2 cellular contexts compared by ENCODE assay signal in the genomic region with DNA sequence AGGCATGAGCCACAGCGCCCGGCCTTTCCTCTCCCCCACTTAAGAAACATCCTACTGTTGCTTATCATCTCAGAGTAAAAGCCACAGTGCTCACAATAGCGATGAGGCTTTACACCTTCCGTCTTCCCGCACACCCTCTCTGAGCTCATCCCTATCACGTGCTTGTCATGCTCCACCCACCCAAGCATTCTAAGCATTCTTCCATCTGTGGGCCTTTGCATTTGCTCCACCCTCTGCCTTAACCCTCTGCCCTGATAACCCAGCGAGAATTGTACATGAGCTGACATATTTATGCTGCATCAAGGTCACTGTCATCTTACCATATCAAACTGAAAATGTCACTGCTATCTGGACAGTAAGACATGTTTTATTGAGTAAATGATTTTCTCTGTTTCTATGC.
A peak's percentile ranks its signal among the peaks of the same experiment; 100 is the strongest.
TF ChIP-seq lines count a peak whose summit lies in the region.

No MANE protein-coding gene starts in this region.

TF ChIP-seq in GM23338, 12 proteins besides CTCF, POLR2A, EP300 and RAD21:
- TF ChIP-seq, protein P1, sequence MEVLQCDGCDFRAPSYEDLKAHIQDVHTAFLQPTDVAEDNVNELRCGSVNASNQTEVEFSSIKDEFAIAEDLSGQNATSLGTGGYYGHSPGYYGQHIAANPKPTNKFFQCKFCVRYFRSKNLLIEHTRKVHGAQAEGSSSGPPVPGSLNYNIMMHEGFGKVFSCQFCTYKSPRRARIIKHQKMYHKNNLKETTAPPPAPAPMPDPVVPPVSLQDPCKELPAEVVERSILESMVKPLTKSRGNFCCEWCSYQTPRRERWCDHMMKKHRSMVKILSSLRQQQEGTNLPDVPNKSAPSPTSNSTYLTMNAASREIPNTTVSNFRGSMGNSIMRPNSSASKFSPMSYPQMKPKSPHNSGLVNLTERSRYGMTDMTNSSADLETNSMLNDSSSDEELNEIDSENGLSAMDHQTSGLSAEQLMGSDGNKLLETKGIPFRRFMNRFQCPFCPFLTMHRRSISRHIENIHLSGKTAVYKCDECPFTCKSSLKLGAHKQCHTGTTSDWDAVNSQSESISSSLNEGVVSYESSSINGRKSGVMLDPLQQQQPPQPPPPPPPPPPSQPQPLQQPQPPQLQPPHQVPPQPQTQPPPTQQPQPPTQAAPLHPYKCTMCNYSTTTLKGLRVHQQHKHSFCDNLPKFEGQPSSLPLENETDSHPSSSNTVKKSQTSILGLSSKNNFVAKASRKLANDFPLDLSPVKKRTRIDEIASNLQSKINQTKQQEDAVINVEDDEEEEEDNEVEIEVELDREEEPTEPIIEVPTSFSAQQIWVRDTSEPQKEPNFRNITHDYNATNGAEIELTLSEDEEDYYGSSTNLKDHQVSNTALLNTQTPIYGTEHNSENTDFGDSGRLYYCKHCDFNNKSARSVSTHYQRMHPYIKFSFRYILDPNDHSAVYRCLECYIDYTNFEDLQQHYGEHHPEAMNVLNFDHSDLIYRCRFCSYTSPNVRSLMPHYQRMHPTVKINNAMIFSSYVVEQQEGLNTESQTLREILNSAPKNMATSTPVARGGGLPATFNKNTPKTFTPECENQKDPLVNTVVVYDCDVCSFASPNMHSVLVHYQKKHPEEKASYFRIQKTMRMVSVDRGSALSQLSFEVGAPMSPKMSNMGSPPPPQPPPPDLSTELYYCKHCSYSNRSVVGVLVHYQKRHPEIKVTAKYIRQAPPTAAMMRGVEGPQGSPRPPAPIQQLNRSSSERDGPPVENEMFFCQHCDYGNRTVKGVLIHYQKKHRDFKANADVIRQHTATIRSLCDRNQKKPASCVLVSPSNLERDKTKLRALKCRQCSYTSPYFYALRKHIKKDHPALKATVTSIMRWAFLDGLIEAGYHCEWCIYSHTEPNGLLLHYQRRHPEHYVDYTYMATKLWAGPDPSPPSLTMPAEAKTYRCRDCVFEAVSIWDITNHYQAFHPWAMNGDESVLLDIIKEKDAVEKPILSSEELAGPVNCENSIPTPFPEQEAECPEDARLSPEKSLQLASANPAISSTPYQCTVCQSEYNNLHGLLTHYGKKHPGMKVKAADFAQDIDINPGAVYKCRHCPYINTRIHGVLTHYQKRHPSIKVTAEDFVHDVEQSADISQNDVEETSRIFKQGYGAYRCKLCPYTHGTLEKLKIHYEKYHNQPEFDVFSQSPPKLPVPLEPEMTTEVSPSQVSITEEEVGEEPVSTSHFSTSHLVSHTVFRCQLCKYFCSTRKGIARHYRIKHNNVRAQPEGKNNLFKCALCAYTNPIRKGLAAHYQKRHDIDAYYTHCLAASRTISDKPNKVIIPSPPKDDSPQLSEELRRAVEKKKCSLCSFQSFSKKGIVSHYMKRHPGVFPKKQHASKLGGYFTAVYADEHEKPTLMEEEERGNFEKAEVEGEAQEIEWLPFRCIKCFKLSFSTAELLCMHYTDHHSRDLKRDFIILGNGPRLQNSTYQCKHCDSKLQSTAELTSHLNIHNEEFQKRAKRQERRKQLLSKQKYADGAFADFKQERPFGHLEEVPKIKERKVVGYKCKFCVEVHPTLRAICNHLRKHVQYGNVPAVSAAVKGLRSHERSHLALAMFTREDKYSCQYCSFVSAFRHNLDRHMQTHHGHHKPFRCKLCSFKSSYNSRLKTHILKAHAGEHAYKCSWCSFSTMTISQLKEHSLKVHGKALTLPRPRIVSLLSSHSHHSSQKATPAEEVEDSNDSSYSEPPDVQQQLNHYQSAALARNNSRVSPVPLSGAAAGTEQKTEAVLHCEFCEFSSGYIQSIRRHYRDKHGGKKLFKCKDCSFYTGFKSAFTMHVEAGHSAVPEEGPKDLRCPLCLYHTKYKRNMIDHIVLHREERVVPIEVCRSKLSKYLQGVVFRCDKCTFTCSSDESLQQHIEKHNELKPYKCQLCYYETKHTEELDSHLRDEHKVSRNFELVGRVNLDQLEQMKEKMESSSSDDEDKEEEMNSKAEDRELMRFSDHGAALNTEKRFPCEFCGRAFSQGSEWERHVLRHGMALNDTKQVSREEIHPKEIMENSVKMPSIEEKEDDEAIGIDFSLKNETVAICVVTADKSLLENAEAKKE (CRISPR knock-in tag; IDR thresholded peaks at IDR 0.05) = no peak
- TF ChIP-seq, protein P2, sequence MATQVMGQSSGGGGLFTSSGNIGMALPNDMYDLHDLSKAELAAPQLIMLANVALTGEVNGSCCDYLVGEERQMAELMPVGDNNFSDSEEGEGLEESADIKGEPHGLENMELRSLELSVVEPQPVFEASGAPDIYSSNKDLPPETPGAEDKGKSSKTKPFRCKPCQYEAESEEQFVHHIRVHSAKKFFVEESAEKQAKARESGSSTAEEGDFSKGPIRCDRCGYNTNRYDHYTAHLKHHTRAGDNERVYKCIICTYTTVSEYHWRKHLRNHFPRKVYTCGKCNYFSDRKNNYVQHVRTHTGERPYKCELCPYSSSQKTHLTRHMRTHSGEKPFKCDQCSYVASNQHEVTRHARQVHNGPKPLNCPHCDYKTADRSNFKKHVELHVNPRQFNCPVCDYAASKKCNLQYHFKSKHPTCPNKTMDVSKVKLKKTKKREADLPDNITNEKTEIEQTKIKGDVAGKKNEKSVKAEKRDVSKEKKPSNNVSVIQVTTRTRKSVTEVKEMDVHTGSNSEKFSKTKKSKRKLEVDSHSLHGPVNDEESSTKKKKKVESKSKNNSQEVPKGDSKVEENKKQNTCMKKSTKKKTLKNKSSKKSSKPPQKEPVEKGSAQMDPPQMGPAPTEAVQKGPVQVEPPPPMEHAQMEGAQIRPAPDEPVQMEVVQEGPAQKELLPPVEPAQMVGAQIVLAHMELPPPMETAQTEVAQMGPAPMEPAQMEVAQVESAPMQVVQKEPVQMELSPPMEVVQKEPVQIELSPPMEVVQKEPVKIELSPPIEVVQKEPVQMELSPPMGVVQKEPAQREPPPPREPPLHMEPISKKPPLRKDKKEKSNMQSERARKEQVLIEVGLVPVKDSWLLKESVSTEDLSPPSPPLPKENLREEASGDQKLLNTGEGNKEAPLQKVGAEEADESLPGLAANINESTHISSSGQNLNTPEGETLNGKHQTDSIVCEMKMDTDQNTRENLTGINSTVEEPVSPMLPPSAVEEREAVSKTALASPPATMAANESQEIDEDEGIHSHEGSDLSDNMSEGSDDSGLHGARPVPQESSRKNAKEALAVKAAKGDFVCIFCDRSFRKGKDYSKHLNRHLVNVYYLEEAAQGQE (IDR thresholded peaks at IDR 0.05; ENCODE audit: unreplicated experiment) = no peak
- no peak for TF ChIP-seq NANOG (IDR thresholded peaks at IDR 0.05; ENCODE audit: borderline replicate concordance)
- no peak for TF ChIP-seq ZNF331 (CRISPR knock-in tag; IDR thresholded peaks at IDR 0.05; ENCODE audit: low read depth)
- no peak for TF ChIP-seq POLR2AphosphoS5 (IDR thresholded peaks at IDR 0.05; ENCODE audit: low read depth)

TF ChIP-seq in WTC11, 78 proteins besides CTCF, POLR2A, EP300 and RAD21:
- TF ChIP-seq FOXP4 (CRISPR knock-in tag; IDR thresholded peaks at IDR 0.05) (no peak), ETV6 (CRISPR knock-in tag; IDR thresholded peaks at IDR 0.05) (no peak), USF2 (CRISPR knock-in tag; IDR thresholded peaks at IDR 0.05) (0 out of 2 replicates have a peak, but pooled peaks have one; percentile 14), CDX4 (CRISPR knock-in tag; IDR thresholded peaks at IDR 0.05; ENCODE audit: borderline replicate concordance) (no peak)
- TF ChIP-seq, protein P3, sequence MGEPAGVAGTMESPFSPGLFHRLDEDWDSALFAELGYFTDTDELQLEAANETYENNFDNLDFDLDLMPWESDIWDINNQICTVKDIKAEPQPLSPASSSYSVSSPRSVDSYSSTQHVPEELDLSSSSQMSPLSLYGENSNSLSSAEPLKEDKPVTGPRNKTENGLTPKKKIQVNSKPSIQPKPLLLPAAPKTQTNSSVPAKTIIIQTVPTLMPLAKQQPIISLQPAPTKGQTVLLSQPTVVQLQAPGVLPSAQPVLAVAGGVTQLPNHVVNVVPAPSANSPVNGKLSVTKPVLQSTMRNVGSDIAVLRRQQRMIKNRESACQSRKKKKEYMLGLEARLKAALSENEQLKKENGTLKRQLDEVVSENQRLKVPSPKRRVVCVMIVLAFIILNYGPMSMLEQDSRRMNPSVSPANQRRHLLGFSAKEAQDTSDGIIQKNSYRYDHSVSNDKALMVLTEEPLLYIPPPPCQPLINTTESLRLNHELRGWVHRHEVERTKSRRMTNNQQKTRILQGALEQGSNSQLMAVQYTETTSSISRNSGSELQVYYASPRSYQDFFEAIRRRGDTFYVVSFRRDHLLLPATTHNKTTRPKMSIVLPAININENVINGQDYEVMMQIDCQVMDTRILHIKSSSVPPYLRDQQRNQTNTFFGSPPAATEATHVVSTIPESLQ (CRISPR knock-in tag; IDR thresholded peaks at IDR 0.05) = no peak
